In the genomic region with DNA sequence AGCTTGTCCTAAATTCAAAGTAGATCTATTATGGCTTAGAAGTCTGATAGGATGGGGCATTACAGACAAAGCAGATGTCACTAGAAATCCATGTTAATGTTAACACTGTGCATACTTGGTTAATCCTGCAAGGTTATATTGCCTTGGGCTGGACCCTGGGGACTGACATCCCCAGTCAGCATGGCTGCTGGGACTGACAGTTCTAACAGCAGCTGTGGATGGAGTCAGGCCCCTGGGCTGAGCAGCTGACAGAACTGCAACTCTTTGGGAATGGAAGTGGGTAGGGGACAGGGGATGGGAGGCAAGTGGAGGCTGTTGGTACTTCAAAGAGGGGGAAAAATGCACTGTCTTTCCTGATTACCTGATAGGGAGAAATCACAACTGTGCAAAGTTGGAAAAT, we compare ENCODE assay signal across 18 cellular contexts. TPM values are rescaled to one million over a fixed set of nuclear protein-coding genes. Genes with fewer than 3 reads are reported as not detected.
DNase-seq lines count a peak whose midpoint lies in the region; ATAC-seq and TF ChIP-seq lines count a peak whose summit lies in the region.
"Had no signal": no experiment of that assay in that cellular context is flagged by ENCODE, and none has a peak within 500 bp of the region (broad histone marks: within the 10 kb centered on the region; RNA-seq: fewer than 3 reads in every experiment).

No MANE protein-coding gene starts in this region.

- H3K4me1 Mint-ChIP-seq in WTC11, result peaks cover 30% of the 10 kb centered on the region
- H3K4me1 Mint-ChIP-seq: CD8-positive, alpha-beta memory T cell had no signal

- H3K27me3 Mint-ChIP-seq in WTC11 (ENCODE audit: low read depth), result no peaks in the 10 kb centered on the region

- no peak for TF ChIP-seq POLR2A in esophagus muscularis mucosa (IDR thresholded peaks at IDR 0.05; ENCODE audit: low read depth)

- no peak for TF ChIP-seq EP300 in esophagus muscularis mucosa (IDR thresholded peaks at IDR 0.05)

- POLR2A ChIA-PET in WTC11 (lab: Charles Lee), result no interaction called here

- H3K27ac ChIP-seq in esophagus muscularis mucosa (replicated peaks in 1 of 4), result no peak overlapping the region
- H3K27ac ChIP-seq: GM23248, HL-60 had no signal

- TF ChIP-seq CTCF in WTC11 (IDR thresholded peaks at IDR 0.05) (no peak), esophagus muscularis mucosa (IDR thresholded peaks at IDR 0.05) (no peak)

- H3K4me1 ChIP-seq in esophagus muscularis mucosa, result no peaks in the 10 kb centered on the region
- H3K4me1 ChIP-seq: BE2C had no signal

- no peaks in the 10 kb centered on the region for H3K36me3 ChIP-seq in esophagus muscularis mucosa
- H3K36me3 ChIP-seq: BE2C had no signal

- intact Hi-C loops in esophagus muscularis mucosa (cut with DNase I), result no loop called here

- DNase-seq in NCI-H82 (lab: John Stamatoyannopoulos, UW), result peak; percentile 94
- no peak for DNase-seq in WTC11 (ENCODE audit: low spot score)
- DNase-seq in myocyte (ENCODE audit: low read depth), result peak; percentile 18
- no peak for DNase-seq in esophagus muscularis mucosa (ENCODE audit: extremely low spot score)
- no peak for DNase-seq in activated CD4-positive, alpha-beta T cell treated with anti-CD3 and anti-CD28 coated beads for 4 hours
- DNase-seq in DMS53 treated with DMSO at 0.1 percent for 48 hours (lab: John Stamatoyannopoulos, UW; ENCODE audit: unreplicated experiment), result no peak
- no peak for DNase-seq in NK-92 treated with Interleukin-12 subunit alpha and Interleukin-12 subunit beta, amount 100 ng/mL, for 24 hours (lab: John Stamatoyannopoulos, UW)
- DNase-seq: ACHN; BE2C; C1 segment of cervical spinal cord; CD4-positive, CD25-positive, alpha-beta regulatory T cell; CD8-positive, alpha-beta memory T cell; COR-L47; DMS79; GDM1; GM23248; HCEC 1CT had no signal

- no peaks in the 10 kb centered on the region; the same call in 1 of the 2 replicates for H3K9me3 Mint-ChIP-seq in WTC11

- CTCF ChIA-PET in WTC11 (lab: Charles Lee), result interaction anchor here (1.0 kb wide), 1 partner anchor 370 kb away, joined by 4 read pairs; no protein-coding TSS in a partner anchor

- no peak overlapping the region for H3K4me3 ChIP-seq in esophagus muscularis mucosa
- H3K4me3 ChIP-seq: GM23248 had no signal

- no peaks in the 10 kb centered on the region for H3K27me3 ChIP-seq in esophagus muscularis mucosa

- peaks cover 0 to 4% (median 0%) of the 10 kb centered on the region in 4 donors for H3K9me3 ChIP-seq in esophagus muscularis mucosa
- H3K9me3 ChIP-seq: BE2C had no signal

- ATAC-seq in WTC11, result peak; percentile 57

- H3K36me3 Mint-ChIP-seq in WTC11, result peaks cover 31% of the 10 kb centered on the region
- H3K36me3 Mint-ChIP-seq: CD4-positive, CD25-positive, alpha-beta regulatory T cell; CD8-positive, alpha-beta memory T cell had no signal

- H3K4me3 Mint-ChIP-seq in WTC11, result no peak overlapping the region
- H3K4me3 Mint-ChIP-seq: CD4-positive, CD25-positive, alpha-beta regulatory T cell; CD8-positive, alpha-beta memory T cell had no signal

- H3K27ac Mint-ChIP-seq in WTC11, result no peak overlapping the region
- H3K27ac Mint-ChIP-seq: CD4-positive, CD25-positive, alpha-beta regulatory T cell; CD8-positive, alpha-beta memory T cell had no signal

TF ChIP-seq in WTC11, 78 proteins besides CTCF, POLR2A, EP300 and RAD21:
- TF ChIP-seq CREM (CRISPR knock-in tag; IDR thresholded peaks at IDR 0.05), result no peak
- TF ChIP-seq, protein P1, sequence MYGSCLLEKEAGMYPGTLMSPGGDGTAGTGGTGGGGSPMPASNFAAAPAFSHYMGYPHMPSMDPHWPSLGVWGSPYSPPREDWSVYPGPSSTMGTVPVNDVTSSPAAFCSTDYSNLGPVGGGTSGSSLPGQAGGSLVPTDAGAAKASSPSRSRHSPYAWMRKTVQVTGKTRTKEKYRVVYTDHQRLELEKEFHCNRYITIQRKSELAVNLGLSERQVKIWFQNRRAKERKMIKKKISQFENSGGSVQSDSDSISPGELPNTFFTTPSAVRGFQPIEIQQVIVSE (CRISPR knock-in tag; IDR thresholded peaks at IDR 0.05; ENCODE audit: borderline replicate concordance), result no peak
- TF ChIP-seq TCF7 (CRISPR knock-in tag; IDR thresholded peaks at IDR 0.05; ENCODE audit: low read depth), result no peak
- TF ChIP-seq TEAD4 (CRISPR knock-in tag; IDR thresholded peaks at IDR 0.05), result no peak
- no peak for TF ChIP-seq ETV6 (CRISPR knock-in tag; IDR thresholded peaks at IDR 0.05)
- no peak for TF ChIP-seq FOXK1 (CRISPR knock-in tag; IDR thresholded peaks at IDR 0.05)
- TF ChIP-seq GRHL2 (CRISPR knock-in tag; IDR thresholded peaks at IDR 0.05; ENCODE audit: insufficient replicate concordance, severe bottlenecking), result no peak
- TF ChIP-seq, protein P2, sequence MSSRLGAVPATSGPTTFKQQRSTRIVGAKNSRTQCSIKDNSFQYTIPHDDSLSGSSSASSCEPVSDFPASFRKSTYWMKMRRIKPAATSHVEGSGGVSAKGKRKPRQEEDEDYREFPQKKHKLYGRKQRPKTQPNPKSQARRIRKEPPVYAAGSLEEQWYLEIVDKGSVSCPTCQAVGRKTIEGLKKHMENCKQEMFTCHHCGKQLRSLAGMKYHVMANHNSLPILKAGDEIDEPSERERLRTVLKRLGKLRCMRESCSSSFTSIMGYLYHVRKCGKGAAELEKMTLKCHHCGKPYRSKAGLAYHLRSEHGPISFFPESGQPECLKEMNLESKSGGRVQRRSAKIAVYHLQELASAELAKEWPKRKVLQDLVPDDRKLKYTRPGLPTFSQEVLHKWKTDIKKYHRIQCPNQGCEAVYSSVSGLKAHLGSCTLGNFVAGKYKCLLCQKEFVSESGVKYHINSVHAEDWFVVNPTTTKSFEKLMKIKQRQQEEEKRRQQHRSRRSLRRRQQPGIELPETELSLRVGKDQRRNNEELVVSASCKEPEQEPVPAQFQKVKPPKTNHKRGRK (CRISPR knock-in tag; IDR thresholded peaks at IDR 0.05; ENCODE audit: borderline replicate concordance), result no peak
- TF ChIP-seq, protein P3, sequence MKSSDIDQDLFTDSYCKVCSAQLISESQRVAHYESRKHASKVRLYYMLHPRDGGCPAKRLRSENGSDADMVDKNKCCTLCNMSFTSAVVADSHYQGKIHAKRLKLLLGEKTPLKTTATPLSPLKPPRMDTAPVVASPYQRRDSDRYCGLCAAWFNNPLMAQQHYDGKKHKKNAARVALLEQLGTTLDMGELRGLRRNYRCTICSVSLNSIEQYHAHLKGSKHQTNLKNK (CRISPR knock-in tag; IDR thresholded peaks at IDR 0.05), result no peak
- no peak for TF ChIP-seq ZNF232 (CRISPR knock-in tag; IDR thresholded peaks at IDR 0.05)
- TF ChIP-seq, protein P4, sequence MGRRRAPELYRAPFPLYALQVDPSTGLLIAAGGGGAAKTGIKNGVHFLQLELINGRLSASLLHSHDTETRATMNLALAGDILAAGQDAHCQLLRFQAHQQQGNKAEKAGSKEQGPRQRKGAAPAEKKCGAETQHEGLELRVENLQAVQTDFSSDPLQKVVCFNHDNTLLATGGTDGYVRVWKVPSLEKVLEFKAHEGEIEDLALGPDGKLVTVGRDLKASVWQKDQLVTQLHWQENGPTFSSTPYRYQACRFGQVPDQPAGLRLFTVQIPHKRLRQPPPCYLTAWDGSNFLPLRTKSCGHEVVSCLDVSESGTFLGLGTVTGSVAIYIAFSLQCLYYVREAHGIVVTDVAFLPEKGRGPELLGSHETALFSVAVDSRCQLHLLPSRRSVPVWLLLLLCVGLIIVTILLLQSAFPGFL (CRISPR knock-in tag; IDR thresholded peaks at IDR 0.05; ENCODE audit: borderline replicate concordance), result no peak
- TF ChIP-seq ZNF121 (CRISPR knock-in tag; IDR thresholded peaks at IDR 0.05), result no peak
- no peak for TF ChIP-seq NFATC4 (CRISPR knock-in tag; IDR thresholded peaks at IDR 0.05)
- TF ChIP-seq ELF4 (CRISPR knock-in tag; IDR thresholded peaks at IDR 0.05; ENCODE audit: low read depth), result no peak
- no peak for TF ChIP-seq CREB1 (CRISPR knock-in tag; IDR thresholded peaks at IDR 0.05)
- TF ChIP-seq TP53 (CRISPR knock-in tag; IDR thresholded peaks at IDR 0.05), result no peak
- TF ChIP-seq, protein P5, sequence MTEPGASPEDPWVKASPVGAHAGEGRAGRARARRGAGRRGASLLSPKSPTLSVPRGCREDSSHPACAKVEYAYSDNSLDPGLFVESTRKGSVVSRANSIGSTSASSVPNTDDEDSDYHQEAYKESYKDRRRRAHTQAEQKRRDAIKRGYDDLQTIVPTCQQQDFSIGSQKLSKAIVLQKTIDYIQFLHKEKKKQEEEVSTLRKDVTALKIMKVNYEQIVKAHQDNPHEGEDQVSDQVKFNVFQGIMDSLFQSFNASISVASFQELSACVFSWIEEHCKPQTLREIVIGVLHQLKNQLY (CRISPR knock-in tag; IDR thresholded peaks at IDR 0.05), result no peak

RNA-seq across cellular contexts. Expression of a gene that starts 7.5 kb away (rescaled TPM):
- total RNA-seq in WTC11 (2021) (31.6 to 47.2 TPM (median 32.9 TPM) in 3 replicates), myocyte (not detected in 2 replicates), esophagus muscularis mucosa (1 to 10 TPM; 1.7 to 3.3 (median 2.6) TPM)
- polyA plus RNA-seq in myocyte (2012), result not detected
- polyA plus RNA-seq: CD8-positive, alpha-beta memory T cell had no signal

Comparison
In these comparisons a context has a peak if more than half of its experiments do, and no peak if none do; other contexts are left out.
1. DNase-seq: peak in NCI-H82 (single experiment) and myocyte (single experiment); none in WTC11 (single experiment), esophagus muscularis mucosa (single experiment), activated CD4-positive, alpha-beta T cell treated with anti-CD3 and anti-CD28 coated beads for 4 hours (0 of 2), DMS53 treated with DMSO at 0.1 percent for 48 hours (single experiment) and NK-92 treated with Interleukin-12 subunit alpha and Interleukin-12 subunit beta, amount 100 ng/mL, for 24 hours (single experiment).